Comparison of ENCODE assay signal across 8 cellular contexts in genomic region chr12:49741882-49742620, GRCh38. TPM values are rescaled to one million over a fixed set of nuclear protein-coding genes. Genes with fewer than 3 reads are reported as not detected.
DNase-seq lines count a peak whose midpoint lies in the region; ATAC-seq, FAIRE-seq and TF ChIP-seq lines count a peak whose summit lies in the region.

No MANE protein-coding gene starts in this region.

- H3K36me3 Mint-ChIP-seq in GM23338 (ENCODE audit: low read depth), result peaks cover 19% of the 10 kb centered on the region

- H4K20me1 ChIP-seq in GM23338 (replicated peaks; ENCODE audit: insufficient read depth) (peaks cover 47% of the 10 kb centered on the region), Karpas-422 (ENCODE audit: insufficient read depth, low read depth, low read length) (peaks cover 41% of the 10 kb centered on the region)

- peak; percentile 65 for ATAC-seq in GM23338
- peak; percentile 78 to 89 (median 88) for ATAC-seq in heart right ventricle
- ATAC-seq in psoas muscle, result peak; percentile 74 to 84 (median 80)

- H3K9me3 Mint-ChIP-seq in GM23338, result no peaks in the 10 kb centered on the region

- peaks cover 8% of the 10 kb centered on the region for H3K27me3 Mint-ChIP-seq in GM23338 (ENCODE audit: insufficient read depth, low read depth, poor library complexity)

- DNase-seq in ELR (ENCODE audit: low read depth), result peak; percentile 94
- DNase-seq in GM23338 (ENCODE audit: low spot score), result peak; percentile 91
- DNase-seq in Karpas-422, result peak; percentile 87
- DNase-seq in SW480 (ENCODE audit: low spot score), result peak; percentile 89
- DNase-seq in adipocyte (ENCODE audit: low read depth), result peak; percentile 95
- DNase-seq in heart right ventricle, result peak; percentile 87 to 90
- DNase-seq in psoas muscle, result peak; percentile 91 to 95
- DNase-seq in urothelium cell line (ENCODE audit: low spot score), result peak; percentile 76

- no peak overlapping the region for H2AFZ ChIP-seq in GM23338
- H2AFZ ChIP-seq in Karpas-422 (ENCODE audit: low read length), result peak overlapping the region; percentile 39; the same call in 1 of the 2 replicates

- WGBS in heart right ventricle, 2 donors, result 0 to 1% methylated on average over 35 of the region's 35 CpGs
- 0% methylated on average over 34 to 35 of the region's 35 CpGs for WGBS in psoas muscle, 3 donors

- no peak for TF ChIP-seq CTCF in GM23338 (conservative IDR thresholded peaks at IDR 0.05; ENCODE audit: low read depth in 2 of 2)
- TF ChIP-seq CTCF in heart right ventricle (IDR thresholded peaks at IDR 0.05), result no peak
- TF ChIP-seq CTCF in psoas muscle (IDR thresholded peaks at IDR 0.05), result no peak

- H3K4me3 ChIP-seq in GM23338 (peak overlapping the region; percentile 80), Karpas-422 (ENCODE audit: low read length) (peak overlapping the region; percentile 93), adipocyte (ENCODE audit: low read length) (peak overlapping the region; percentile 88), heart right ventricle (peak overlapping the region; percentile 61 to 92 (median 69)), psoas muscle (peak overlapping the region; percentile 92)

- peak overlapping the region; percentile 97 for H3K4me3 Mint-ChIP-seq in GM23338

- peak overlapping the region; percentile 99 for H3K27ac Mint-ChIP-seq in GM23338

- no peaks in the 10 kb centered on the region for H3K36me3 ChIP-seq in GM23338 (ENCODE audit: insufficient read depth)
- H3K36me3 ChIP-seq in Karpas-422 (ENCODE audit: insufficient read depth, low read length), result peaks cover 14% of the 10 kb centered on the region; the same call in 1 of the 2 replicates
- H3K36me3 ChIP-seq in adipocyte (ENCODE audit: control insufficient read depth, insufficient read depth, low read length, severe bottlenecking), result no peaks in the 10 kb centered on the region
- H3K36me3 ChIP-seq in heart right ventricle, result peaks cover 0 to 30% (median 0%) of the 10 kb centered on the region in 9 donors
- H3K36me3 ChIP-seq in psoas muscle (ENCODE audit: insufficient read depth in 1 of 2, low read depth in 1 of 2), result peaks cover 0 to 5% of the 10 kb centered on the region in 2 donors

- peak overlapping the region; percentile 95 for H3K4me2 ChIP-seq in GM23338
- peak overlapping the region; percentile 89 for H3K4me2 ChIP-seq in Karpas-422 (ENCODE audit: low read depth, low read length, poor library complexity, severe bottlenecking)

- peaks cover 54% of the 10 kb centered on the region for H3K79me2 ChIP-seq in GM23338 (replicated peaks; ENCODE audit: insufficient read depth)
- H3K79me2 ChIP-seq in Karpas-422 (ENCODE audit: low read length), result peaks cover 56% of the 10 kb centered on the region

- H3K27ac ChIP-seq in GM23338 (ENCODE audit: low read depth) (peak overlapping the region; percentile 84), Karpas-422 (ENCODE audit: low read length) (peak overlapping the region; percentile 78), heart right ventricle (peak overlapping the region; percentile 90 to 99 (median 94)), psoas muscle (peak overlapping the region; percentile 99)

- H3K9ac ChIP-seq in Karpas-422 (ENCODE audit: low read length), result peak overlapping the region; percentile 88
- peak overlapping the region; percentile 94 for H3K9ac ChIP-seq in adipocyte (ENCODE audit: low read length)

- H3K9me3 ChIP-seq in Karpas-422 (ENCODE audit: low read length) (no peaks in the 10 kb centered on the region), adipocyte (ENCODE audit: control insufficient read depth, low read length) (no peaks in the 10 kb centered on the region), heart right ventricle (no peaks in the 10 kb centered on the region), psoas muscle (no peaks in the 10 kb centered on the region)

- no peak for FAIRE-seq in urothelium cell line (lab: Jason Lieb, UNC)

- H3K4me1 ChIP-seq in GM23338 (ENCODE audit: insufficient read depth) (peaks cover 10% of the 10 kb centered on the region; the same call in 1 of the 2 replicates), Karpas-422 (ENCODE audit: low read length) (peaks cover 28% of the 10 kb centered on the region), adipocyte (ENCODE audit: control insufficient read depth, insufficient read depth, low read length) (peaks cover 27% of the 10 kb centered on the region), heart right ventricle (peaks cover 10 to 54% (median 50%) of the 10 kb centered on the region in 9 donors), psoas muscle (peaks cover 39% of the 10 kb centered on the region)

- H3K9me2 ChIP-seq in GM23338 (ENCODE audit: insufficient read depth) (no peaks in the 10 kb centered on the region), Karpas-422 (replicated peaks; ENCODE audit: insufficient read depth, low read length) (no peaks in the 10 kb centered on the region)

- H3K4me1 Mint-ChIP-seq in GM23338, result peaks cover 21% of the 10 kb centered on the region

- 0 out of 2 replicates have a peak, but pooled peaks cover 3% of the 10 kb centered on the region for H3F3A ChIP-seq in GM23338 (replicated peaks; ENCODE audit: low read depth)

- intact Hi-C loops in heart right ventricle (cut with DNase I), result loop anchor here in 1 of 10 donors (2.0 to 5.0 kb wide), 2 partner anchors 21 to 35 kb away; no protein-coding TSS in a partner anchor
- intact Hi-C loops in psoas muscle (cut with DNase I), result no loop called here

- H3K27me3 ChIP-seq in GM23338 (ENCODE audit: insufficient read depth) (no peaks in the 10 kb centered on the region), Karpas-422 (ENCODE audit: low read length) (no peaks in the 10 kb centered on the region), adipocyte (replicated peaks; ENCODE audit: control insufficient read depth, insufficient read depth, low read length) (no peaks in the 10 kb centered on the region), heart right ventricle (no peaks in the 10 kb centered on the region), psoas muscle (ENCODE audit: insufficient read depth in 3 of 3, low read length in 2 of 3) (no peaks in the 10 kb centered on the region)

TF ChIP-seq in GM23338, 12 proteins besides CTCF, POLR2A, EP300 and RAD21:
- TF ChIP-seq STAT1 (IDR thresholded peaks at IDR 0.05; ENCODE audit: unreplicated experiment) (no peak), ZNF331 (CRISPR knock-in tag; IDR thresholded peaks at IDR 0.05; ENCODE audit: low read depth) (no peak), EZH2phosphoT487 (IDR thresholded peaks at IDR 0.05; ENCODE audit: unreplicated experiment) (no peak), CREB1 (CRISPR knock-in tag; IDR thresholded peaks at IDR 0.05; ENCODE audit: low read depth) (peak; percentile 57)

RNA-seq across cellular contexts. Expression of gene TMBIM6, which starts 0.7 kb away (rescaled TPM):
- total RNA-seq in GM23338 (2014; rRNA removed; shearing (Covaris generic)), result 336 and 349 TPM in 2 replicates
- polyA plus RNA-seq in GM23338 (2016; fragmentation: Nextera tagmentation; extraction: Ambion mirVana) (240 and 245 TPM in 2 replicates), heart right ventricle (100 to 1,000 TPM; 110 to 260 TPM), psoas muscle (100 to 1,000 TPM; 164 to 317 (median 250) TPM)
- total RNA-seq in Karpas-422 (2014; rRNA removed; shearing (Covaris generic); ENCODE audit: low replicate concordance), result 180 and 386 TPM in 2 replicates
- total RNA-seq in heart right ventricle (100 to 1,000 TPM; 174 to 322 (median 202) TPM), psoas muscle (100 to 1,000 TPM; 171 to 256 (median 241) TPM)

RNA-seq across cellular contexts. Expression of gene FMNL3, which starts 34.8 kb away (rescaled TPM):
- total RNA-seq in GM23338 (2014; rRNA removed; shearing (Covaris generic)), result 17.8 and 32.6 TPM in 2 replicates
- 8.7 and 10.5 TPM in 2 replicates for polyA plus RNA-seq in GM23338 (2016; fragmentation: Nextera tagmentation; extraction: Ambion mirVana)
- 6.7 and 11.4 TPM in 2 replicates for total RNA-seq in Karpas-422 (2014; rRNA removed; shearing (Covaris generic); ENCODE audit: low replicate concordance)
- 10 to 100 TPM; 10.1 to 19.6 (median 12.0) TPM for total RNA-seq in heart right ventricle
- polyA plus RNA-seq in heart right ventricle, result 10 to 100 TPM in 1 of 2 donors, 1 to 10 TPM in 1; 5.7 to 10.9 TPM
- total RNA-seq in psoas muscle, result 10 to 100 TPM in 1 of 4 donors, 1 to 10 TPM in 3; 5.5 to 11.3 (median 7.8) TPM
- 1 to 10 TPM; 1.5 to 3.2 (median 1.8) TPM for polyA plus RNA-seq in psoas muscle

Comparison
In these comparisons a context has a peak if more than half of its experiments do, and no peak if none do; other contexts are left out.
1. Peak in every context shown above with its lines: DNase-seq, ATAC-seq, H3K4me3 ChIP-seq and H3K27ac ChIP-seq.